ENCODE assay signal across 11 cellular contexts in genomic region chr4:151239608-151240007, GRCh38. TPM values are rescaled to one million over a fixed set of nuclear protein-coding genes. Genes with fewer than 3 reads are reported as not detected.
"Had no signal": no experiment of that assay in that cellular context is flagged by ENCODE, and none has a peak within 500 bp of the region (broad histone marks: within the 10 kb centered on the region; RNA-seq: fewer than 3 reads in every experiment).

No MANE protein-coding gene starts in this region.

- H2AFZ ChIP-seq: GM23248 had no signal

- DNase-seq: GM23248, GOT3, H7, HFFc6, KG1 had no signal

- H3K36me3 ChIP-seq: HAP-1 had no signal

- H3K4me3 ChIP-seq: GM23248, HAP-1 had no signal

- H3K9me3 Mint-ChIP-seq: IgD-negative memory B cell had no signal

- H3K4me3 Mint-ChIP-seq: HFFc6, IgD-negative memory B cell had no signal

- H3K27ac Mint-ChIP-seq: HFFc6, IgD-negative memory B cell had no signal

- ATAC-seq: HCT116 had no signal

- H3K9me3 ChIP-seq: HAP-1 had no signal

- H3K27ac ChIP-seq: GM23248, HL-60 had no signal

- H3K9ac ChIP-seq: GM23248 had no signal

- H3K4me1 Mint-ChIP-seq: IgD-negative memory B cell had no signal

RNA-seq across cellular contexts. Expression of gene PRSS48, which starts 37.4 kb away (rescaled TPM):
- total RNA-seq: GM23248, H4, H7, HFFc6, HT1080 had no signal
- polyA plus RNA-seq: GM23248, IgD-negative memory B cell had no signal
